8 cellular contexts compared by ENCODE assay signal in the genomic region with DNA sequence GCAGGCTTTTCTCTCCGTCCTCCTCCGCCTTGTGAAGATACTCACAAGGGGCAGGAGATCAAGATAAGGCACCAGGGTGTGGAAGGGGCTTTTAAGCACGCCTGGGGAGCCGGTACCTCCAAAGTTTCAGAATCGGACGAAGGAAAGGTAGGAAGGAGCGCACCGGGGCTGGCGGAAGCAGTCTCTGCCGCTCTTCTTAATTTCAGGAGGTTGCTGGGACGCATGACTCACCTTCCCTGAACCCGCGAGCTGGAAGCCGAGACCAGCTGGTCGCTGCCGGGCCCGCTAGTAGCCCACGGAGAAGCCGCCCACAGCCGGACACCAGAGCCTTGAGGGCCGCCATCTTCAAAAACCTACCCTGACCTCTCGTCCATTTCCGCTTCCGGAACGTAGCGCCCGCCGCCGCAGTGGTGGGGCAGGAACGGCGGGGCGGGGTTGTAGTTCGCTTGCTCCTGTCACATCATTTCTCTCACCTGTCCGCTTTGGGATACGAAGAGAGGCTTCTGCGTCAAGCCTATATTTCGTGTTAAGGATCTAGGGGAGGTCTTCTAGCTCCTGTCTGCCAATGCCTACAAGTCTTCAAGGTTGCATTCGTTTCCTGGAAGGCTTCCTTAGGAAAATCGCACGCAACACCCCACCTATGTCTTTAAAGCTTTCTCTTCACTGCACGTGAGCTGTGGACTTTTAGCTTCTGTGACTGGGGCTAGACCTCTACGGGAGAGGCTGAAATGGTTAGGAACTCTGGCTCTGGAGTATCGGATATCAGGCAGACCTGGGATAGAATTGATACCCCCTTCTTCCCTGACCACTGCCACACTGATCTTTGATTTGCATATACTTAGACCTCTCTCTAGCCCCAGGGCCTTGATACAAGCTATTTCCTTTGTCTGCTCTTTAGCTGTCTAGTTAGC. TPM values are rescaled to one million over a fixed set of nuclear protein-coding genes. Genes with fewer than 3 reads are reported as not detected.
DNase-seq lines count a peak whose midpoint lies in the region; ATAC-seq and TF ChIP-seq lines count a peak whose summit lies in the region.

TSS of gene MRPS18A (minus strand) at position 355 of the 911 bp plus-strand sequence. CDS start at position 343, 12 bp downstream.

- H3K4me3 ChIP-seq in CD8-positive, alpha-beta memory T cell (ENCODE audit: low read length) = peak within 1 kb of the TSS; percentile 87
- H3K4me3 ChIP-seq in endodermal cell (ENCODE audit: low read length) (peak within 1 kb of the TSS; percentile 99), mesodermal cell (ENCODE audit: extremely low read depth, insufficient read depth, low read length, poor library complexity, severe bottlenecking) (peak within 1 kb of the TSS; percentile 97)

- H3K4me3 Mint-ChIP-seq in CD8-positive, alpha-beta memory T cell = peak within 1 kb of the TSS; percentile 92 to 98 (median 97)
- H3K4me3 Mint-ChIP-seq in activated CD8-positive, alpha-beta memory T cell treated with anti-CD3 and anti-CD28 coated beads, Interleukin-2, amount 10 ng/mL, durations not matched to agents 7 days and 5 days = peak within 1 kb of the TSS; percentile 89
- peak within 1 kb of the TSS; percentile 96 for H3K4me3 Mint-ChIP-seq in endodermal cell

- POLR2A ChIA-PET in CD8-positive, alpha-beta memory T cell (lab: Charles Lee) = interaction anchor here (0.6 kb wide), 1 partner anchor 444 kb away, joined by 4 read pairs; no protein-coding TSS in a partner anchor

- peak; percentile 66 to 83 (median 72) for DNase-seq in CD8-positive, alpha-beta memory T cell
- DNase-seq in HK-2 (ENCODE audit: unreplicated experiment) = peak; percentile 83
- peak; percentile 67 for DNase-seq in NOMO-1 treated with dmso at 0.1 percent for 144 hours (lab: John Stamatoyannopoulos, UW; ENCODE audit: unreplicated experiment)
- DNase-seq in activated CD8-positive, alpha-beta memory T cell treated with anti-CD3 and anti-CD28 coated beads, Interleukin-2, amount 10 ng/mL, durations not matched to agents 7 days and 5 days = peak; percentile 90
- peak; percentile 95 for DNase-seq in endodermal cell
- DNase-seq in stimulated activated CD8-positive, alpha-beta memory T cell treated with anti-CD3 and anti-CD28 coated beads, Interleukin-15, amount 100 ng/mL, for 4 hours (ENCODE audit: low read depth in 2 of 2) = peak; percentile 56 to 60

- ATAC-seq in GM19452 (IDR thresholded peaks at IDR 0.05; ENCODE audit: unreplicated experiment) = peak; percentile 92
- ATAC-seq in activated CD8-positive, alpha-beta memory T cell treated with anti-CD3 and anti-CD28 coated beads, Interleukin-2, amount 10 ng/mL, durations not matched to agents 7 days and 5 days = peak; percentile 98

- WGBS in endodermal cell (ENCODE audit: insufficient coverage in 1 of 2, insufficient read length in 1 of 2), 2 experiments = 3 to 6% methylated on average over 27 to 43 of the region's 43 CpGs
- WGBS in mesodermal cell (ENCODE audit: insufficient coverage in 2 of 2), 2 experiments = 1 to 4% methylated on average over 25 to 26 of the region's 43 CpGs

- H3K4me1 ChIP-seq in CD8-positive, alpha-beta memory T cell (ENCODE audit: insufficient read depth, low read length) = peaks cover 18% of the 10 kb centered on the region
- H3K4me1 ChIP-seq in endodermal cell (ENCODE audit: control insufficient read depth, insufficient read depth, low read length) = peaks cover 11% of the 10 kb centered on the region
- H3K4me1 ChIP-seq in mesodermal cell (ENCODE audit: control insufficient read depth, insufficient read depth, low read length, poor library complexity, severe bottlenecking) = peaks cover 18% of the 10 kb centered on the region

- no peaks in the 10 kb centered on the region for H3K9me3 ChIP-seq in CD8-positive, alpha-beta memory T cell (ENCODE audit: low read length)
- H3K9me3 ChIP-seq in endodermal cell (ENCODE audit: control insufficient read depth, low read length) = no peaks in the 10 kb centered on the region
- H3K9me3 ChIP-seq in mesodermal cell (ENCODE audit: control insufficient read depth, low read length) = no peaks in the 10 kb centered on the region

- peak within 1 kb of the TSS; percentile 90 for H3K9ac ChIP-seq in endodermal cell (ENCODE audit: extremely low read depth, low read length, poor library complexity, severe bottlenecking)

- peak within 1 kb of the TSS; percentile 85 for H3K27ac ChIP-seq in CD8-positive, alpha-beta memory T cell (ENCODE audit: low read depth, low read length)
- no peak within 1 kb of the TSS for H3K27ac ChIP-seq in endodermal cell (ENCODE audit: low read depth, low read length)
- peak within 1 kb of the TSS; percentile 76 for H3K27ac ChIP-seq in mesodermal cell (ENCODE audit: low read depth, low read length, severe bottlenecking)

- H3K4me1 Mint-ChIP-seq in CD8-positive, alpha-beta memory T cell = peaks cover 41 to 55% (median 51%) of the 10 kb centered on the region in 3 donors
- H3K4me1 Mint-ChIP-seq in activated CD8-positive, alpha-beta memory T cell treated with anti-CD3 and anti-CD28 coated beads, Interleukin-2, amount 10 ng/mL, durations not matched to agents 7 days and 5 days = peaks cover 36% of the 10 kb centered on the region
- H3K4me1 Mint-ChIP-seq in endodermal cell = peaks cover 36% of the 10 kb centered on the region

- H3K36me3 Mint-ChIP-seq in CD8-positive, alpha-beta memory T cell = peaks cover 0 to 27% (median 3%) of the 10 kb centered on the region in 3 donors
- peaks cover 4% of the 10 kb centered on the region for H3K36me3 Mint-ChIP-seq in activated CD8-positive, alpha-beta memory T cell treated with anti-CD3 and anti-CD28 coated beads, Interleukin-2, amount 10 ng/mL, durations not matched to agents 7 days and 5 days
- no peaks in the 10 kb centered on the region for H3K36me3 Mint-ChIP-seq in endodermal cell (ENCODE audit: low read depth)

- H3K27me3 ChIP-seq in CD8-positive, alpha-beta memory T cell (ENCODE audit: insufficient read depth, low read length, poor library complexity, severe bottlenecking) = no peaks in the 10 kb centered on the region
- H3K27me3 ChIP-seq in endodermal cell (ENCODE audit: control insufficient read depth, insufficient read depth, low read length, poor library complexity, severe bottlenecking) = no peaks in the 10 kb centered on the region

- TF ChIP-seq CTCF in endodermal cell (conservative IDR thresholded peaks at IDR 0.05) = no peak

- CTCF ChIA-PET in CD8-positive, alpha-beta memory T cell (lab: Charles Lee) = interaction anchor here (0.8 to 1.0 kb wide), 3 partner anchors 21 to 387 kb away, joined by 3 read pairs; no protein-coding TSS in a partner anchor
- CTCF ChIA-PET in activated CD8-positive, alpha-beta memory T cell treated with anti-CD3 and anti-CD28 coated beads, Interleukin-2, amount 10 ng/mL, durations not matched to agents 7 days and 5 days (lab: Charles Lee) = interaction anchor here (0.7 to 2.4 kb wide), 9 partner anchors 9 to 391 kb away, joined by 3 to 10 read pairs (median 4); partner anchors contain the start of genes LRRC73 and VEGFA

- H3K27me3 Mint-ChIP-seq in CD8-positive, alpha-beta memory T cell = no peaks in the 10 kb centered on the region
- no peaks in the 10 kb centered on the region for H3K27me3 Mint-ChIP-seq in activated CD8-positive, alpha-beta memory T cell treated with anti-CD3 and anti-CD28 coated beads, Interleukin-2, amount 10 ng/mL, durations not matched to agents 7 days and 5 days
- H3K27me3 Mint-ChIP-seq in endodermal cell (ENCODE audit: insufficient read depth) = no peaks in the 10 kb centered on the region

- H3K27ac Mint-ChIP-seq in CD8-positive, alpha-beta memory T cell = peak within 1 kb of the TSS; percentile 77 to 98 (median 94)
- H3K27ac Mint-ChIP-seq in activated CD8-positive, alpha-beta memory T cell treated with anti-CD3 and anti-CD28 coated beads, Interleukin-2, amount 10 ng/mL, durations not matched to agents 7 days and 5 days = peak within 1 kb of the TSS; percentile 92
- H3K27ac Mint-ChIP-seq in endodermal cell = peak within 1 kb of the TSS; percentile 92

- no peaks in the 10 kb centered on the region for H3K36me3 ChIP-seq in CD8-positive, alpha-beta memory T cell (ENCODE audit: insufficient read depth, low read length)
- H3K36me3 ChIP-seq in endodermal cell (ENCODE audit: control insufficient read depth, insufficient read depth, low read length) = peaks cover 3% of the 10 kb centered on the region
- peaks cover 11% of the 10 kb centered on the region for H3K36me3 ChIP-seq in mesodermal cell (ENCODE audit: control insufficient read depth, insufficient read depth, low read length)

- no peaks in the 10 kb centered on the region for H3K9me3 Mint-ChIP-seq in CD8-positive, alpha-beta memory T cell
- no peaks in the 10 kb centered on the region for H3K9me3 Mint-ChIP-seq in activated CD8-positive, alpha-beta memory T cell treated with anti-CD3 and anti-CD28 coated beads, Interleukin-2, amount 10 ng/mL, durations not matched to agents 7 days and 5 days (ENCODE audit: low read depth)
- no peaks in the 10 kb centered on the region for H3K9me3 Mint-ChIP-seq in endodermal cell

RNA-seq across cellular contexts. Expression of gene MRPS18A, which starts in this region (rescaled TPM):
- total RNA-seq in CD8-positive, alpha-beta memory T cell = 10 to 100 TPM; 60.4 to 60.6 TPM
- polyA plus RNA-seq in CD8-positive, alpha-beta memory T cell = 65.2 TPM
- 10 to 100 TPM; 41.0 to 47.4 TPM for total RNA-seq in activated CD8-positive, alpha-beta memory T cell treated with anti-CD3 and anti-CD28 coated beads, Interleukin-2, amount 10 ng/mL, durations not matched to agents 7 days and 5 days
- 10 to 100 TPM; 53.6 to 58.8 TPM for total RNA-seq in endodermal cell
- polyA plus RNA-seq in endodermal cell (2013, experiment 1 of 2) = 50.7 TPM
- polyA plus RNA-seq in endodermal cell (2013, experiment 2 of 2) = 50.8 TPM
- polyA plus RNA-seq in mesodermal cell (2013, experiment 1 of 2) = 55.4 TPM
- polyA plus RNA-seq in mesodermal cell (2013, experiment 2 of 2) = 48.1 TPM
